Comparison of ENCODE assay signal across 13 cellular contexts in the genomic region with DNA sequence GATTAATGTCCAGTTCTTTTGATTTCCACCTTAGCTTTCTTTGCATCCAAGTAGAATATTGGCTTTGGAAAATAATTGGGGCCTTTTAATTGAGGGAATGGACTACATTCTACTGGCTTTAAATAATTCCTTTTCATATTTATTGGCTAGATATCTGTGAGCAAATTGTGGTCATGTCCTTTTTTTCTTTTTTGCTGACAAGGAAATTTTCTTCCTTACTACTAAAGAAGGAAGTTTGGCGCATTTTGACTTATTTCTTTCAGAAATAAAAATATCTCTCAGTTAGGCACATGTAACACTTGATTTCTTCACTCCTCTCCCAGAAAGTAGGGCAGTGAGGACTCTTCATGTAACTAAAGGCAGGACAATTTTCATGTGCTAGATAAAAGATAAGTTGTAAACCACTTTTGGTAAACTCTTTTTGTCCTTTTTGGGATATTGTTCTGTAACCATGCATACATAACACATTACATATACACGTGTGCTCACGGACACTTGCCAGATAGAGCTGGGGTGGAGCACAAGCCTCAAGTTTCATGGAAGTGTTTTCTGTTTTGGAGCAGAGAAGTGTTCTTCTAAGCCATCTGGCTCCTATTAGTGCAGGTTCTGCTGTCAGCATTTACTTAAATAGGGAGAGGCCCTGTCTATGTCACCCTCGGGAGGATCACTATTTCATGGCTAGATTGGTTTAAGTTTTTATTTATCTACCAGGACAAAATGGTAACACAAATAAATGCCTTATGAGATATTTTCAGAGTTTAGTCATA.
DNase-seq lines count a peak whose midpoint lies in the region; ATAC-seq and TF ChIP-seq lines count a peak whose summit lies in the region.
"Had no signal": no experiment of that assay in that cellular context is flagged by ENCODE, and none has a peak within 500 bp of the region (broad histone marks: within the 10 kb centered on the region; RNA-seq: fewer than 3 reads in every experiment).

No MANE protein-coding gene starts in this region.

- H3K9me3 Mint-ChIP-seq in osteocyte (ENCODE audit: unreplicated experiment): no peaks in the 10 kb centered on the region
- H3K9me3 Mint-ChIP-seq: activated T-cell treated with anti-CD3 and anti-CD28 coated beads, Interleukin-2, amount 50 U/mL, for 72 hours had no signal

- H3K27me3 ChIP-seq in H7 (ENCODE audit: control insufficient read depth, insufficient read depth, low read length): no peaks in the 10 kb centered on the region
- H3K27me3 ChIP-seq: esophagus muscularis mucosa had no signal

- DNase-seq in AG20443 (ENCODE audit: low spot score): peak; percentile 47
- DNase-seq in NCI-H446 treated with DMSO at 0.1 percent for 48 hours (lab: John Stamatoyannopoulos, UW): peak; percentile 35
- peak; percentile 93 for DNase-seq in fibroblast of gingiva (ENCODE audit: low read depth)
- DNase-seq in osteocyte (ENCODE audit: extremely low spot score, unreplicated experiment): no peak
- no peak for DNase-seq in H7
- no peak for DNase-seq in globus pallidus (ENCODE audit: low spot score)
- DNase-seq: activated CD4-positive, alpha-beta T cell treated with anti-CD3 and anti-CD28 coated beads, Interleukin-2, amount 50 U/mL, for 48 hours; activated T-cell treated with anti-CD3 and anti-CD28 coated beads, Interleukin-2, amount 50 U/mL, for 72 hours; NCI-H1436 treated with DMSO at 0.1 percent for 48 hours; occipital lobe had no signal

- no peaks in the 10 kb centered on the region for H3K36me3 Mint-ChIP-seq in osteocyte (ENCODE audit: unreplicated experiment)

- TF ChIP-seq CTCF in osteocyte (IDR thresholded peaks at IDR 0.05): no peak

- H3K4me1 Mint-ChIP-seq in osteocyte (ENCODE audit: unreplicated experiment): peaks cover 31% of the 10 kb centered on the region

- peak overlapping the region; percentile 88 for H3K27ac Mint-ChIP-seq in osteocyte (ENCODE audit: unreplicated experiment)
- H3K27ac Mint-ChIP-seq: activated T-cell treated with anti-CD3 and anti-CD28 coated beads, Interleukin-2, amount 50 U/mL, for 72 hours had no signal

- no peak overlapping the region for H3K4me3 Mint-ChIP-seq in osteocyte (ENCODE audit: unreplicated experiment)
- H3K4me3 Mint-ChIP-seq: activated T-cell treated with anti-CD3 and anti-CD28 coated beads, Interleukin-2, amount 50 U/mL, for 72 hours had no signal

- ATAC-seq in HG02642 (IDR thresholded peaks at IDR 0.05; ENCODE audit: poor library complexity, unreplicated experiment) (no peak), GM19035 (IDR thresholded peaks at IDR 0.05; ENCODE audit: unreplicated experiment) (no peak)
- ATAC-seq: activated T-cell treated with anti-CD3 and anti-CD28 coated beads, Interleukin-2, amount 50 U/mL, for 72 hours had no signal

- H3K27me3 Mint-ChIP-seq in osteocyte (ENCODE audit: unreplicated experiment): no peaks in the 10 kb centered on the region

- H3K36me3 ChIP-seq in H7 (replicated peaks; ENCODE audit: control insufficient read depth, insufficient read depth, low read length): no peaks in the 10 kb centered on the region
- H3K36me3 ChIP-seq: esophagus muscularis mucosa had no signal

- H3K4me3 ChIP-seq in H7 (ENCODE audit: insufficient read depth, low read depth, low read length): no peak overlapping the region
- H3K4me3 ChIP-seq: esophagus muscularis mucosa had no signal

Comparison
In these comparisons a context has a peak if more than half of its experiments do, and no peak if none do; other contexts are left out.
1. DNase-seq: peak in AG20443 (single experiment), NCI-H446 treated with DMSO at 0.1 percent for 48 hours (single experiment) and fibroblast of gingiva (single experiment); none in osteocyte (single experiment), H7 (single experiment) and globus pallidus (single experiment).